ENCODE assay signal across 1 cellular context in the genomic region with DNA sequence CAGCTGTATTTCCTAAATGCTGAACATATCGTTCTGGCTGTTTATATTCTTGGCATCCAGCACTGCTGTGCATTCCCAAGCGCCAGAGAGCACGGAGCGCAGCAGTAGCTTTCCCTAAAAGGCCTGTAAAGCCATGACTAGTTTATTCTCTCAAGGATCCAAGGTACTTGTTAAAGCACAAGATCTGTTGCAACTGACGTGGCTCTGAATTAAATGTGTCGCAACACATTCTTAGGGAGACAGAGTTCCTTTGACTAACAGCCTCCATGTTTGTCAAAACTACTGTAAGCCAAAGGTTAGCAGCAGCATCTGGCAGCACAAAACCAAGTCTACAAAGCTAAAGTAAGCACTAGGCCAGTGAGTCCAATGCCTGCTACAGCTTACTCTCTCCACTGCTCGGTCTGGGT.
TF ChIP-seq lines count a peak whose summit lies in the region.

No MANE protein-coding gene starts in this region.

TF ChIP-seq in HepG2, 621 proteins besides CTCF, POLR2A, EP300 and RAD21 (continued from another document and continues in another):
- TF ChIP-seq HOMEZ (CRISPR knock-in tag; IDR thresholded peaks at IDR 0.05; ENCODE audit: low read depth) (peak; percentile 88), NCOR1 (IDR thresholded peaks at IDR 0.05; ENCODE audit: borderline replicate concordance, low read length) (peak; percentile 67; the same call in 1 of the 2 replicates), ISL2 (CRISPR knock-in tag; IDR thresholded peaks at IDR 0.05) (peak; percentile 79), MED1 (CRISPR knock-in tag; IDR thresholded peaks at IDR 0.05) (peak; percentile 85), ZBTB33 (CRISPR knock-in tag; IDR thresholded peaks at IDR 0.05) (peak; percentile 57; the same call in 1 of the 2 replicates), ZNF703 (CRISPR knock-in tag; IDR thresholded peaks at IDR 0.05; ENCODE audit: borderline replicate concordance) (no peak), ASH2L (IDR thresholded peaks at IDR 0.05; ENCODE audit: insufficient read length, low read depth, low read length) (peak; percentile 28), HDAC1 (CRISPR knock-in tag; IDR thresholded peaks at IDR 0.05) (peak; percentile 54), ZNF430 (CRISPR knock-in tag; IDR thresholded peaks at IDR 0.05) (0 out of 2 replicates have a peak, but pooled peaks have one; percentile 30), GTF3A (CRISPR knock-in tag; conservative IDR thresholded peaks at IDR 0.05) (no peak), ZNF550 (CRISPR knock-in tag; IDR thresholded peaks at IDR 0.05; ENCODE audit: borderline replicate concordance) (no peak), YEATS2 (CRISPR knock-in tag; IDR thresholded peaks at IDR 0.05; ENCODE audit: borderline replicate concordance) (no peak; the same call in 1 of the 2 replicates), NR2F6 (IDR thresholded peaks at IDR 0.05) (peak; percentile 69), NR2F6 (CRISPR knock-in tag; IDR thresholded peaks at IDR 0.05) (peak; percentile 33; the same call in 1 of the 2 replicates), ZNF318 (CRISPR knock-in tag; IDR thresholded peaks at IDR 0.05) (no peak), XBP1 (CRISPR knock-in tag; IDR thresholded peaks at IDR 0.05) (peak; percentile 23; the same call in 1 of the 2 replicates), TMF1 (CRISPR knock-in tag; IDR thresholded peaks at IDR 0.05; ENCODE audit: low read depth) (no peak), SALL1 (CRISPR knock-in tag; IDR thresholded peaks at IDR 0.05) (peak; percentile 52; the same call in 1 of the 2 replicates)
- TF ChIP-seq, protein P1, sequence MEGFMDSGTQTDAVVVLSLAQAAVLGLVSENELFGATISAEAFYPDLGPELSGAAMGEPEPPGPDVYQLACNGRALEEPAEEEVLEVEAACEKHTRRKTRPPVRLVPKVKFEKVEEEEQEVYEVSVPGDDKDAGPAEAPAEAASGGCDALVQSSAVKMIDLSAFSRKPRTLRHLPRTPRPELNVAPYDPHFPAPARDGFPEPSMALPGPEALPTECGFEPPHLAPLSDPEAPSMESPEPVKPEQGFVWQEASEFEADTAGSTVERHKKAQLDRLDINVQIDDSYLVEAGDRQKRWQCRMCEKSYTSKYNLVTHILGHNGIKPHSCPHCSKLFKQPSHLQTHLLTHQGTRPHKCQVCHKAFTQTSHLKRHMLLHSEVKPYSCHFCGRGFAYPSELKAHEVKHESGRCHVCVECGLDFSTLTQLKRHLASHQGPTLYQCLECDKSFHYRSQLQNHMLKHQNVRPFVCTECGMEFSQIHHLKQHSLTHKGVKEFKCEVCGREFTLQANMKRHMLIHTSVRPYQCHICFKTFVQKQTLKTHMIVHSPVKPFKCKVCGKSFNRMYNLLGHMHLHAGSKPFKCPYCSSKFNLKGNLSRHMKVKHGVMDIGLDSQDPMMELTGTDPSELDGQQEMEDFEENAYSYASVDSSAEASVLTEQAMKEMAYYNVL (CRISPR knock-in tag; IDR thresholded peaks at IDR 0.05; ENCODE audit: borderline replicate concordance) = peak; percentile 60; the same call in 1 of the 2 replicates
- TF ChIP-seq, protein P2, sequence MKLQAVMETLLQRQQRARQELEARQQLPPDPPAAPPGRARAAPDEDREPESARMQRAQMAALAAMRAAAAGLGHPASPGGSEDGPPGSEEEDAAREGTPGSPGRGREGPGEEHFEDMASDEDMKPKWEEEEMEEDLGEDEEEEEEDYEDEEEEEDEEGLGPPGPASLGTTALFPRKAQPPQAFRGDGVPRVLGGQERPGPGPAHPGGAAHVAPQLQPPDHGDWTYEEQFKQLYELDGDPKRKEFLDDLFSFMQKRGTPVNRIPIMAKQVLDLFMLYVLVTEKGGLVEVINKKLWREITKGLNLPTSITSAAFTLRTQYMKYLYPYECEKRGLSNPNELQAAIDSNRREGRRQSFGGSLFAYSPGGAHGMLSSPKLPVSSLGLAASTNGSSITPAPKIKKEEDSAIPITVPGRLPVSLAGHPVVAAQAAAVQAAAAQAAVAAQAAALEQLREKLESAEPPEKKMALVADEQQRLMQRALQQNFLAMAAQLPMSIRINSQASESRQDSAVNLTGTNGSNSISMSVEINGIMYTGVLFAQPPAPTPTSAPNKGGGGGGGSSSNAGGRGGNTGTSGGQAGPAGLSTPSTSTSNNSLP (IDR thresholded peaks at IDR 0.05; ENCODE audit: low read depth, low read length) = no peak
- TF ChIP-seq, protein P3, sequence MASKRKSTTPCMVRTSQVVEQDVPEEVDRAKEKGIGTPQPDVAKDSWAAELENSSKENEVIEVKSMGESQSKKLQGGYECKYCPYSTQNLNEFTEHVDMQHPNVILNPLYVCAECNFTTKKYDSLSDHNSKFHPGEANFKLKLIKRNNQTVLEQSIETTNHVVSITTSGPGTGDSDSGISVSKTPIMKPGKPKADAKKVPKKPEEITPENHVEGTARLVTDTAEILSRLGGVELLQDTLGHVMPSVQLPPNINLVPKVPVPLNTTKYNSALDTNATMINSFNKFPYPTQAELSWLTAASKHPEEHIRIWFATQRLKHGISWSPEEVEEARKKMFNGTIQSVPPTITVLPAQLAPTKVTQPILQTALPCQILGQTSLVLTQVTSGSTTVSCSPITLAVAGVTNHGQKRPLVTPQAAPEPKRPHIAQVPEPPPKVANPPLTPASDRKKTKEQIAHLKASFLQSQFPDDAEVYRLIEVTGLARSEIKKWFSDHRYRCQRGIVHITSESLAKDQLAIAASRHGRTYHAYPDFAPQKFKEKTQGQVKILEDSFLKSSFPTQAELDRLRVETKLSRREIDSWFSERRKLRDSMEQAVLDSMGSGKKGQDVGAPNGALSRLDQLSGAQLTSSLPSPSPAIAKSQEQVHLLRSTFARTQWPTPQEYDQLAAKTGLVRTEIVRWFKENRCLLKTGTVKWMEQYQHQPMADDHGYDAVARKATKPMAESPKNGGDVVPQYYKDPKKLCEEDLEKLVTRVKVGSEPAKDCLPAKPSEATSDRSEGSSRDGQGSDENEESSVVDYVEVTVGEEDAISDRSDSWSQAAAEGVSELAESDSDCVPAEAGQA (IDR thresholded peaks at IDR 0.05; ENCODE audit: low read depth) = peak; percentile 78
- TF ChIP-seq, protein P3 (CRISPR knock-in tag; IDR thresholded peaks at IDR 0.05; ENCODE audit: borderline replicate concordance) = no peak
- TF ChIP-seq, protein P4, sequence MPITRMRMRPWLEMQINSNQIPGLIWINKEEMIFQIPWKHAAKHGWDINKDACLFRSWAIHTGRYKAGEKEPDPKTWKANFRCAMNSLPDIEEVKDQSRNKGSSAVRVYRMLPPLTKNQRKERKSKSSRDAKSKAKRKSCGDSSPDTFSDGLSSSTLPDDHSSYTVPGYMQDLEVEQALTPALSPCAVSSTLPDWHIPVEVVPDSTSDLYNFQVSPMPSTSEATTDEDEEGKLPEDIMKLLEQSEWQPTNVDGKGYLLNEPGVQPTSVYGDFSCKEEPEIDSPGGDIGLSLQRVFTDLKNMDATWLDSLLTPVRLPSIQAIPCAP (CRISPR knock-in tag; IDR thresholded peaks at IDR 0.05; ENCODE audit: low read depth) = no peak
- TF ChIP-seq, protein P5, sequence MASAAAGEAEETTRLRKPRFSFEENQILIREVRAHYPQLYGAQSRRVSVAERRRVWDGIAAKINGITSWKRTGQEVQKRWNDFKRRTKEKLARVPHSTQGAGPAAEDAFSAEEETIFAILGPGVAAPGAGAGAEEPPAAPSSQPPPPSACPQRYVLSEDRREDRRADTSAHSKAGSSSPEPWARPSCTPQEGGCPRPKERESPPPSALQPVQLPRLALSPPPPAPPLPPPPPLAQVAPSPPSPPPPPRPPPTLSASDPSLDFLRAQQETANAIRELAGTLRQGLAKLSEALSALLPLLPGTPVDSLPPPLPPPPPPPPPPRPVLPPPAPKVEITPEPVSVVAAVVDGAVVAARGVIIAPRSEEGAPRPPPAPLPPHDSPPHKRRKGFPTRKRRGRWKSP (CRISPR knock-in tag; IDR thresholded peaks at IDR 0.05) = no peak
- TF ChIP-seq, protein P6, sequence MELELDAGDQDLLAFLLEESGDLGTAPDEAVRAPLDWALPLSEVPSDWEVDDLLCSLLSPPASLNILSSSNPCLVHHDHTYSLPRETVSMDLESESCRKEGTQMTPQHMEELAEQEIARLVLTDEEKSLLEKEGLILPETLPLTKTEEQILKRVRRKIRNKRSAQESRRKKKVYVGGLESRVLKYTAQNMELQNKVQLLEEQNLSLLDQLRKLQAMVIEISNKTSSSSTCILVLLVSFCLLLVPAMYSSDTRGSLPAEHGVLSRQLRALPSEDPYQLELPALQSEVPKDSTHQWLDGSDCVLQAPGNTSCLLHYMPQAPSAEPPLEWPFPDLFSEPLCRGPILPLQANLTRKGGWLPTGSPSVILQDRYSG (CRISPR knock-in tag; IDR thresholded peaks at IDR 0.05) = no peak
